9 cellular contexts compared by ENCODE assay signal in genomic region chr17:14813649-14814048, GRCh38.
A peak's percentile ranks its signal among the peaks of the same experiment; 100 is the strongest.
DNase-seq lines count a peak whose midpoint lies in the region; ATAC-seq and TF ChIP-seq lines count a peak whose summit lies in the region.
"Had no signal": no experiment of that assay in that cellular context is flagged by ENCODE, and none has a peak within 500 bp of the region (broad histone marks: within the 10 kb centered on the region; RNA-seq: fewer than 3 reads in every experiment).

No MANE protein-coding gene starts in this region.

- H3K27me3 ChIP-seq in upper lobe of left lung, result no peaks in the 10 kb centered on the region
- H3K27me3 ChIP-seq in ascending aorta, result no peaks in the 10 kb centered on the region

- peaks cover 11% of the 10 kb centered on the region for H3K4me1 ChIP-seq in OCI-LY7 (ENCODE audit: insufficient read depth, low read length, poor library complexity, severe bottlenecking)
- no peaks in the 10 kb centered on the region for H3K4me1 ChIP-seq in upper lobe of left lung
- H3K4me1 ChIP-seq in ascending aorta, result no peaks in the 10 kb centered on the region

- H3K9me2 ChIP-seq in OCI-LY7 (ENCODE audit: insufficient read depth, low read length), result no peaks in the 10 kb centered on the region

- TF ChIP-seq EP300 in upper lobe of left lung (IDR thresholded peaks at IDR 0.05), result no peak

- CTCF ChIA-PET in OCI-LY7 (lab: Charles Lee; ENCODE audit: unreplicated experiment), result no interaction called here

- BruUV-seq in OCI-LY7 (replicated peaks; lab: Mats Ljungman, UMichigan), result no TSS peak

- intact Hi-C loops in OCI-LY7 (cut with micrococcal nuclease; ENCODE audit: unreplicated experiment) (no loop called here), ascending aorta (cut with DNase I) (no loop called here)

- H3K36me3 ChIP-seq in OCI-LY7 (ENCODE audit: insufficient read depth, low read length), result no peaks in the 10 kb centered on the region
- no peaks in the 10 kb centered on the region for H3K36me3 ChIP-seq in upper lobe of left lung
- H3K36me3 ChIP-seq in ascending aorta, result no peaks in the 10 kb centered on the region

- no peak overlapping the region for H3K27ac ChIP-seq in OCI-LY7 (ENCODE audit: low read depth, low read length, poor library complexity, severe bottlenecking)
- no peak overlapping the region for H3K27ac ChIP-seq in upper lobe of left lung
- no peak overlapping the region for H3K27ac ChIP-seq in ascending aorta

- TF ChIP-seq CTCF in OCI-LY7 (conservative IDR thresholded peaks at IDR 0.05; ENCODE audit: low read length) (peak; percentile 77), fibroblast of villous mesenchyme (IDR thresholded peaks at IDR 0.05; ENCODE audit: insufficient read depth, low read depth, low read length) (peak; percentile 11), upper lobe of left lung (IDR thresholded peaks at IDR 0.05) (peak in 4 of 6 experiments; percentile 18 to 41 (median 34)), ascending aorta (IDR thresholded peaks at IDR 0.05) (no peak)

- peak overlapping the region; percentile 4; the same call in 1 of the 2 replicates for H2AFZ ChIP-seq in OCI-LY7 (ENCODE audit: low read length)

- POLR2A ChIA-PET in OCI-LY7 (lab: Charles Lee), result interaction anchor here (1.0 kb wide), 1 partner anchor 23 kb away, joined by 7 read pairs; no protein-coding TSS in a partner anchor

- no peak overlapping the region for H3K4me2 ChIP-seq in OCI-LY7 (ENCODE audit: low read length)

- H4K20me1 ChIP-seq in OCI-LY7 (ENCODE audit: insufficient read depth, low read length), result no peaks in the 10 kb centered on the region

- H3K4me3 ChIP-seq in OCI-LY7 (ENCODE audit: low read depth, low read length, poor library complexity, severe bottlenecking) (no peak overlapping the region), fibroblast of villous mesenchyme (ENCODE audit: low read depth, low read length) (no peak overlapping the region), upper lobe of left lung (no peak overlapping the region), ascending aorta (no peak overlapping the region)

- TF ChIP-seq POLR2A in upper lobe of left lung (IDR thresholded peaks at IDR 0.05), result no peak

- no peaks in the 10 kb centered on the region for H3K79me2 ChIP-seq in OCI-LY7 (ENCODE audit: insufficient read depth, low read depth, low read length)

- DNase-seq in stimulated activated CD4-positive, alpha-beta T cell treated with anti-CD3 and anti-CD28 coated beads, Interleukin-4, amount 100 ng/mL, for 1 hour, result peak; percentile 2
- no peak for DNase-seq in stimulated activated CD4-positive, alpha-beta T cell treated with anti-CD3 and anti-CD28 coated beads, Interleukin-12 subunit alpha, Interleukin-12 subunit beta, amount 100 ng/mL, for 4 hours
- DNase-seq in OCI-LY7 (ENCODE audit: low spot score) (peak; percentile 68), fibroblast of villous mesenchyme (ENCODE audit: low read depth) (no peak), upper lobe of left lung (peak; percentile 50 to 72), dermis blood vessel endothelial cell (no peak), ascending aorta (ENCODE audit: low spot score in 2 of 2) (no peak)
- DNase-seq: activated naive CD8-positive, alpha-beta T cell treated with anti-CD3 and anti-CD28 coated beads, Interleukin-2, amount 10 ng/mL, durations not matched to agents 7 days and 5 days had no signal

- WGBS in upper lobe of left lung, 2 donors, result 38 to 48% methylated on average over 12 to 14 of the region's 14 CpGs

- H3K9me3 ChIP-seq in OCI-LY7 (ENCODE audit: low read length), result 0 out of 2 replicates have a peak, but pooled peaks cover 2% of the 10 kb centered on the region
- no peaks in the 10 kb centered on the region for H3K9me3 ChIP-seq in upper lobe of left lung
- no peaks in the 10 kb centered on the region for H3K9me3 ChIP-seq in ascending aorta

- ATAC-seq in upper lobe of left lung (ENCODE audit: low FRiP score in 2 of 2) (no peak), GM18498 (IDR thresholded peaks at IDR 0.05; ENCODE audit: unreplicated experiment) (no peak)

Comparison
In these comparisons a context has a peak if more than half of its experiments do, and no peak if none do; other contexts are left out.
1. DNase-seq: peak in stimulated activated CD4-positive, alpha-beta T cell treated with anti-CD3 and anti-CD28 coated beads, Interleukin-4, amount 100 ng/mL, for 1 hour (single experiment), OCI-LY7 (single experiment) and upper lobe of left lung (2 of 2); none in stimulated activated CD4-positive, alpha-beta T cell treated with anti-CD3 and anti-CD28 coated beads, Interleukin-12 subunit alpha, Interleukin-12 subunit beta, amount 100 ng/mL, for 4 hours (single experiment), fibroblast of villous mesenchyme (single experiment), dermis blood vessel endothelial cell (single experiment) and ascending aorta (0 of 2).
2. CTCF ChIP-seq: peak in OCI-LY7 (single experiment), fibroblast of villous mesenchyme (single experiment) and upper lobe of left lung (4 of 6); none in ascending aorta (0 of 3).